Comparison of ENCODE assay signal across 20 cellular contexts in genomic region chr5:8340261-8340660, GRCh38.
A peak's percentile ranks its signal among the peaks of the same experiment; 100 is the strongest.
DNase-seq lines count a peak whose midpoint lies in the region; ATAC-seq and TF ChIP-seq lines count a peak whose summit lies in the region.
"Had no signal": no experiment of that assay in that cellular context is flagged by ENCODE, and none has a peak within 500 bp of the region (broad histone marks: within the 10 kb centered on the region; RNA-seq: fewer than 3 reads in every experiment).

No MANE protein-coding gene starts in this region.

- WGBS in psoas muscle, 3 donors: 68 to 80% (median 74%) methylated on average over 3 of the region's 3 CpGs

- H3K27ac ChIP-seq in cardiac muscle cell (no peak overlapping the region), left ventricle myocardium inferior (replicated peaks) (no peak overlapping the region), osteoblast (ENCODE audit: low read depth, low read length) (no peak overlapping the region), psoas muscle (no peak overlapping the region)
- H3K27ac ChIP-seq: esophagus muscularis mucosa, hepatocyte, right lobe of liver, SJCRH30 had no signal

- H3K36me3 ChIP-seq in cardiac muscle cell (no peaks in the 10 kb centered on the region), left ventricle myocardium inferior (no peaks in the 10 kb centered on the region), osteoblast (ENCODE audit: insufficient read depth, low read length) (no peaks in the 10 kb centered on the region), psoas muscle (ENCODE audit: insufficient read depth in 1 of 2, low read depth in 1 of 2) (no peaks in the 10 kb centered on the region)
- H3K36me3 ChIP-seq: esophagus muscularis mucosa, right lobe of liver, SJCRH30 had no signal

- H3K4me3 ChIP-seq in cardiac muscle cell (no peak overlapping the region), left ventricle myocardium inferior (no peak overlapping the region), osteoblast (ENCODE audit: insufficient read depth, low read length) (no peak overlapping the region), psoas muscle (no peak overlapping the region)
- H3K4me3 ChIP-seq: esophagus muscularis mucosa, hepatocyte, right lobe of liver, SJCRH30 had no signal

- no peak overlapping the region for H3K4me3 Mint-ChIP-seq in WTC11
- H3K4me3 Mint-ChIP-seq: activated T-cell treated with anti-CD3 and anti-CD28 coated beads, Interleukin-2, amount 50 U/mL, for 4 hours; CD14-positive monocyte; endodermal cell; nephron had no signal

- peak overlapping the region; percentile 71 for H3K4me2 ChIP-seq in osteoblast (ENCODE audit: insufficient read depth, low read length)
- H3K4me2 ChIP-seq: hepatocyte had no signal

- DNase-seq in cardiac muscle cell (ENCODE audit: low read depth in 1 of 2, low spot score in 1 of 2) (peak; percentile 0 to 10), left ventricle myocardium inferior (no peak), WTC11 (ENCODE audit: low spot score) (no peak), osteoblast (ENCODE audit: insufficient read length, low spot score, missing footprints) (no peak), psoas muscle (no peak), H4 (ENCODE audit: low spot score) (no peak)
- DNase-seq: activated CD4-positive, alpha-beta T cell treated with anti-CD3 and anti-CD28 coated beads for 48 hours; activated T-cell treated with anti-CD3 and anti-CD28 coated beads, Interleukin-2, amount 50 U/mL, for 4 hours; endodermal cell; left ventricle myocardium superior; NCI-H1417 treated with DMSO at 0.1 percent for 48 hours; right lobe of liver; stimulated activated naive CD8-positive, alpha-beta T cell treated with anti-CD3 and anti-CD28 coated beads, Interleukin-15, Interleukin-2, amounts not matched to agents 100 U/mL and 50 U/mL, for 24 hours had no signal

- H2AFZ ChIP-seq in osteoblast (ENCODE audit: low read length): no peak overlapping the region
- H2AFZ ChIP-seq: hepatocyte had no signal

- CTCF ChIA-PET in WTC11 (lab: Charles Lee): interaction anchor here (0.5 to 1.5 kb wide), 11 partner anchors 8 to 972 kb away, joined by 3 to 8 read pairs (median 3); no protein-coding TSS in a partner anchor

- ATAC-seq in WTC11 (peak; percentile 17; the same call in 1 of the 2 replicates), psoas muscle (no peak), HG02884 (IDR thresholded peaks at IDR 0.05; ENCODE audit: unreplicated experiment) (no peak), HG03432 (IDR thresholded peaks at IDR 0.05; ENCODE audit: unreplicated experiment) (no peak)
- ATAC-seq: activated T-cell treated with anti-CD3 and anti-CD28 coated beads, Interleukin-2, amount 50 U/mL, for 4 hours; left ventricle myocardium superior; stimulated activated naive CD8-positive, alpha-beta T cell treated with anti-CD3 and anti-CD28 coated beads, Interleukin-15, Interleukin-2, amounts not matched to agents 100 U/mL and 50 U/mL, for 24 hours had no signal

- H3K36me3 Mint-ChIP-seq in WTC11: peaks cover 20% of the 10 kb centered on the region
- H3K36me3 Mint-ChIP-seq: CD14-positive monocyte had no signal

- no peaks in the 10 kb centered on the region for H3K9me3 ChIP-seq in cardiac muscle cell (ENCODE audit: low read depth)
- peaks cover 9% of the 10 kb centered on the region for H3K9me3 ChIP-seq in left ventricle myocardium inferior (replicated peaks)
- no peaks in the 10 kb centered on the region for H3K9me3 ChIP-seq in osteoblast (ENCODE audit: low read depth, low read length)
- no peaks in the 10 kb centered on the region for H3K9me3 ChIP-seq in psoas muscle
- H3K9me3 ChIP-seq: esophagus muscularis mucosa, right lobe of liver, SJCRH30 had no signal

- peaks cover 29% of the 10 kb centered on the region for H3K4me1 Mint-ChIP-seq in WTC11
- H3K4me1 Mint-ChIP-seq: CD14-positive monocyte, nephron had no signal

- no peak for TF ChIP-seq CTCF in cardiac muscle cell (IDR thresholded peaks at IDR 0.05; ENCODE audit: low read depth, low read length)
- TF ChIP-seq CTCF in left ventricle myocardium inferior (IDR thresholded peaks at IDR 0.05; ENCODE audit: borderline replicate concordance): no peak
- no peak for TF ChIP-seq CTCF in WTC11 (IDR thresholded peaks at IDR 0.05)
- TF ChIP-seq CTCF in osteoblast (IDR thresholded peaks at IDR 0.05; ENCODE audit: extremely low read depth, low read depth, low read length): no peak
- no peak for TF ChIP-seq CTCF in psoas muscle (IDR thresholded peaks at IDR 0.05)

- POLR2A ChIA-PET in WTC11 (lab: Charles Lee): no interaction called here

- peaks cover 2% of the 10 kb centered on the region; the same call in 1 of the 2 replicates for H3K27me3 Mint-ChIP-seq in WTC11 (ENCODE audit: low read depth)

- intact Hi-C loops in left ventricle myocardium inferior (cut with micrococcal nuclease) (no loop called here), psoas muscle (cut with DNase I) (no loop called here)

- H3K4me1 ChIP-seq in cardiac muscle cell (ENCODE audit: low read depth) (no peaks in the 10 kb centered on the region), left ventricle myocardium inferior (no peaks in the 10 kb centered on the region), osteoblast (ENCODE audit: insufficient read depth, low read length) (peaks cover 4% of the 10 kb centered on the region), psoas muscle (no peaks in the 10 kb centered on the region)
- H3K4me1 ChIP-seq: esophagus muscularis mucosa, right lobe of liver, SJCRH30 had no signal

- H3K9me3 Mint-ChIP-seq in WTC11: peaks cover 37% of the 10 kb centered on the region

- no peaks in the 10 kb centered on the region for H4K20me1 ChIP-seq in osteoblast (ENCODE audit: insufficient read depth, low read length)

- no peaks in the 10 kb centered on the region for H3K79me2 ChIP-seq in osteoblast (ENCODE audit: insufficient read depth, low read length)
- H3K79me2 ChIP-seq: hepatocyte had no signal

- H3K27me3 ChIP-seq in cardiac muscle cell (no peaks in the 10 kb centered on the region), left ventricle myocardium inferior (ENCODE audit: low read depth) (no peaks in the 10 kb centered on the region), osteoblast (ENCODE audit: insufficient read depth, low read length) (no peaks in the 10 kb centered on the region), psoas muscle (ENCODE audit: insufficient read depth in 3 of 3, low read length in 2 of 3) (no peaks in the 10 kb centered on the region)
- H3K27me3 ChIP-seq: esophagus muscularis mucosa, hepatocyte, right lobe of liver, SJCRH30 had no signal

- H3K27ac Mint-ChIP-seq in WTC11: no peak overlapping the region
- H3K27ac Mint-ChIP-seq: CD14-positive monocyte, endodermal cell, nephron had no signal

TF ChIP-seq in WTC11, 78 proteins besides CTCF, POLR2A, EP300 and RAD21 (continues in another document):
- TF ChIP-seq ZNF423 (CRISPR knock-in tag; IDR thresholded peaks at IDR 0.05): no peak
- TF ChIP-seq ZNF425 (CRISPR knock-in tag; conservative IDR thresholded peaks at IDR 0.05): no peak
- TF ChIP-seq PRDM15 (CRISPR knock-in tag; IDR thresholded peaks at IDR 0.05): no peak
- TF ChIP-seq ZBTB21 (CRISPR knock-in tag; IDR thresholded peaks at IDR 0.05; ENCODE audit: borderline replicate concordance): no peak
- no peak for TF ChIP-seq ZNF121 (CRISPR knock-in tag; IDR thresholded peaks at IDR 0.05)
- no peak for TF ChIP-seq MAX (CRISPR knock-in tag; IDR thresholded peaks at IDR 0.05)

Comparison
In these comparisons a context has a peak if more than half of its experiments do, and no peak if none do; other contexts are left out.
1. DNase-seq: peak in cardiac muscle cell (2 of 2); none in left ventricle myocardium inferior (single experiment), WTC11 (single experiment), osteoblast (single experiment), psoas muscle (0 of 2) and H4 (single experiment).